ENCODE assay signal across 16 cellular contexts in genomic region chr6:1378224-1379025, GRCh38. TPM values are rescaled to one million over a fixed set of nuclear protein-coding genes. Genes with fewer than 3 reads are reported as not detected.
A peak's percentile ranks its signal among the peaks of the same experiment; 100 is the strongest.
DNase-seq lines count a peak whose midpoint lies in the region; ATAC-seq and TF ChIP-seq lines count a peak whose summit lies in the region.
"Had no signal": no experiment of that assay in that cellular context is flagged by ENCODE, and none has a peak within 500 bp of the region (broad histone marks: within the 10 kb centered on the region; RNA-seq: fewer than 3 reads in every experiment).

No MANE protein-coding gene starts in this region.

- TF ChIP-seq CTCF in left ventricle myocardium inferior (IDR thresholded peaks at IDR 0.05; ENCODE audit: borderline replicate concordance), result no peak
- no peak for TF ChIP-seq CTCF in dorsolateral prefrontal cortex (IDR thresholded peaks at IDR 0.05 in 54 of 56, conservative IDR thresholded peaks at IDR 0.05 in 2 of 56; ENCODE audit: low read depth in 1 of 56, partially characterized antibody in 56 of 56)

- H3K4me1 ChIP-seq in left ventricle myocardium inferior (peaks cover 50% of the 10 kb centered on the region), right cardiac atrium (ENCODE audit: control insufficient read depth, insufficient read depth, low read length) (no peaks in the 10 kb centered on the region)

- ATAC-seq in right cardiac atrium (no peak), GM21825 (IDR thresholded peaks at IDR 0.05; ENCODE audit: unreplicated experiment) (no peak)

- H3K27ac ChIP-seq in left ventricle myocardium inferior (replicated peaks) (no peak overlapping the region), right cardiac atrium (ENCODE audit: low read length) (no peak overlapping the region), dorsolateral prefrontal cortex (peak overlapping the region in 20 of 59 donors; percentile 2 to 61 (median 36))
- H3K27ac ChIP-seq: thyroid gland, WERI-Rb-1 had no signal

- H3K4me3 ChIP-seq in left ventricle myocardium inferior (peak overlapping the region; percentile 33), right cardiac atrium (ENCODE audit: low read length) (no peak overlapping the region), dorsolateral prefrontal cortex (peak overlapping the region in 55 of 59 donors; percentile 7 to 63 (median 42))
- H3K4me3 ChIP-seq: lung, thyroid gland had no signal

- no peak for DNase-seq in left ventricle myocardium inferior
- DNase-seq in right cardiac atrium, result no peak
- no peak for DNase-seq in dorsolateral prefrontal cortex
- DNase-seq in mesenteric fat pad (ENCODE audit: low spot score), result peak; percentile 85
- DNase-seq in T-helper 1 cell, result no peak
- DNase-seq in inferior parietal cortex (ENCODE audit: extremely low spot score), result no peak
- no peak for DNase-seq in cerebellar nuclear complex (lab: John Stamatoyannopoulos, UW)
- DNase-seq: activated effector memory CD4-positive, alpha-beta T cell treated with Interleukin-2 at 50 U/mL for 16 hours; central memory CD4-positive, alpha-beta T cell; NCI-H1105 treated with DMSO at 0.1 percent for 48 hours; NCI-H524 treated with DMSO at 0.1 percent for 48 hours; thyroid gland; WERI-Rb-1 had no signal

- 2% methylated on average over 85 of the region's 85 CpGs for whole genome bisulfite sequencing in right cardiac atrium

- H3K9me3 ChIP-seq in left ventricle myocardium inferior (replicated peaks) (no peaks in the 10 kb centered on the region), right cardiac atrium (ENCODE audit: control insufficient read depth, low read length) (no peaks in the 10 kb centered on the region)
- H3K9me3 ChIP-seq: thyroid gland had no signal

- H3K27me3 ChIP-seq in left ventricle myocardium inferior (ENCODE audit: low read depth) (peaks cover 100% of the 10 kb centered on the region), right cardiac atrium (ENCODE audit: control insufficient read depth, insufficient read depth) (peaks cover 5% of the 10 kb centered on the region), dorsolateral prefrontal cortex (peaks cover 15 to 100% (median 79%) of the 10 kb centered on the region in 45 donors)

- intact Hi-C loops in left ventricle myocardium inferior (cut with micrococcal nuclease) (no loop called here), right cardiac atrium (cut with DNase I) (no loop called here), dorsolateral prefrontal cortex (cut with DNase I) (loop anchor here in 1 of 2 donors (10.0 kb wide), 1 partner anchor 274 kb away; no protein-coding TSS in a partner anchor)

- no peaks in the 10 kb centered on the region for H3K36me3 ChIP-seq in left ventricle myocardium inferior
- H3K36me3 ChIP-seq: thyroid gland, WERI-Rb-1 had no signal

RNA-seq across cellular contexts. Expression of gene FOXF2, which starts 11.0 kb away (rescaled TPM):
- total RNA-seq in left ventricle myocardium inferior (0.30 TPM), right cardiac atrium (under 1 TPM in 3 of 4 donors, not detected in 1; 0.31 to 0.78 (median 0.53) TPM), dorsolateral prefrontal cortex (10 to 100 TPM in 1 of 120 experiments, 1 to 10 TPM in 119; 1.1 to 10.6 (median 4.2) TPM), mesenteric fat pad (2.7 TPM)
- polyA plus RNA-seq in right cardiac atrium, result 0.43 TPM
- total RNA-seq: pulmonary artery endothelial cell had no signal
